ENCODE assay signal across 13 cellular contexts in the genomic region with DNA sequence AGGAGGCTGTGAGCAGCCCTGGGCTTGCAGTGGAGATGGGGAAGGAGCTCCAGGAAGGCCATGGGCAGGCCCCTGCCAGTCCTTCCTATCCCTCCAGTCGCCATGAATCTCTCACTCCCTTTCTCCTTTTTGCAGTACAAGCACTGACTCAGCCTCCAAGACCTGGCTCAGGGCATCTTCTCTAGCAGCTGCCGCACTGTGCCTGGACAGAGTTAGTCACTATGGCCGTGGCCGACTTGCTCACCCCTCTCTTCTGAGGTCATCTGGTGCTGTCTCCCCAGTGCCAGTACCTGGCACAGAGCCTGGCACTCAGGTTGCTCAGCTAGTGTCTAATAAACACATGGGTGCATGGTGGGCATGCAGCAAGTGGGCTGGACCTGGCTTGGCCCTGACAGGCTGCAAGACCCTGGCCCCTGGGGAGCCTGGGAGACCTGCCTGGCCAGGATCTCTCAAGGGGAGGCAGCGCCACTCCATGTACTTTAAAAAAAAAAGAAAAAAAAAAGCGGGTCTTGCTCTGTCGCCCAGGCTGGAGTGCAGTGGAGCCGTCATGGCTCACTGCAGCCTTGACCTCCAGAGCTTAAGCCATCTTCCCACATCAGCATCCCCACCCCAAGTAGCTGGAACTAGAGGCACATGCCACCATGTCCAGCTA. TPM values are rescaled to one million over a fixed set of nuclear protein-coding genes. Genes with fewer than 3 reads are reported as not detected.
A peak's percentile ranks its signal among the peaks of the same experiment; 100 is the strongest.
DNase-seq lines count a peak whose midpoint lies in the region; ATAC-seq and TF ChIP-seq lines count a peak whose summit lies in the region.
"Had no signal": no experiment of that assay in that cellular context is flagged by ENCODE, and none has a peak within 500 bp of the region (broad histone marks: within the 10 kb centered on the region; RNA-seq: fewer than 3 reads in every experiment).

No MANE protein-coding gene starts in this region.

- H3K9me3 Mint-ChIP-seq in nephron progenitor cell: no peaks in the 10 kb centered on the region
- H3K9me3 Mint-ChIP-seq: activated naive CD8-positive, alpha-beta T cell treated with anti-CD3 and anti-CD28 coated beads, Interleukin-2, amount 10 ng/mL, durations not matched to agents 7 days and 5 days had no signal

- H3K27me3 Mint-ChIP-seq in nephron progenitor cell (ENCODE audit: low read depth, poor library complexity): peaks cover 3% of the 10 kb centered on the region
- H3K27me3 Mint-ChIP-seq: activated naive CD8-positive, alpha-beta T cell treated with anti-CD3 and anti-CD28 coated beads, Interleukin-2, amount 10 ng/mL, durations not matched to agents 7 days and 5 days had no signal

- DNase-seq in AG20443 (ENCODE audit: low spot score) (peak; percentile 38), HK-2 (ENCODE audit: unreplicated experiment) (peak; percentile 57), amniotic epithelial cell (ENCODE audit: low read depth) (peak; percentile 33), nephron progenitor cell (no peak), left lobe of liver (ENCODE audit: low spot score) (no peak), DMS79 (lab: John Stamatoyannopoulos, UW) (no peak)
- DNase-seq: activated naive CD8-positive, alpha-beta T cell treated with anti-CD3 and anti-CD28 coated beads, Interleukin-2, amount 10 ng/mL, durations not matched to agents 7 days and 5 days; BE2C; midbrain; stimulated activated CD8-positive, alpha-beta memory T cell treated with anti-CD3 and anti-CD28 coated beads, Interleukin-4, amount 100 ng/mL, for 48 hours had no signal

- no peak for ATAC-seq in left lobe of liver
- no peak for ATAC-seq in GM19463 (IDR thresholded peaks at IDR 0.05; ENCODE audit: unreplicated experiment)
- ATAC-seq in GM21515 (IDR thresholded peaks at IDR 0.05; ENCODE audit: unreplicated experiment): no peak

- TF ChIP-seq CTCF in nephron progenitor cell (IDR thresholded peaks at IDR 0.05): no peak

- peak overlapping the region; percentile 90 for H3K27ac Mint-ChIP-seq in nephron progenitor cell
- H3K27ac Mint-ChIP-seq: progenitor cell of endocrine pancreas had no signal

- peaks cover 74% of the 10 kb centered on the region for H3K4me1 Mint-ChIP-seq in nephron progenitor cell

- H3K36me3 Mint-ChIP-seq in nephron progenitor cell (ENCODE audit: low read depth): no peaks in the 10 kb centered on the region
- H3K36me3 Mint-ChIP-seq: activated naive CD8-positive, alpha-beta T cell treated with anti-CD3 and anti-CD28 coated beads, Interleukin-2, amount 10 ng/mL, durations not matched to agents 7 days and 5 days had no signal

- H3K4me3 Mint-ChIP-seq in nephron progenitor cell: peak overlapping the region; percentile 20
- H3K4me3 Mint-ChIP-seq: activated naive CD8-positive, alpha-beta T cell treated with anti-CD3 and anti-CD28 coated beads, Interleukin-2, amount 10 ng/mL, durations not matched to agents 7 days and 5 days had no signal

RNA-seq across cellular contexts. Expression of a gene that starts 29.3 kb away (rescaled TPM):
- total RNA-seq in left lobe of liver: 18.6 TPM

RNA-seq across cellular contexts. Expression of a gene that starts 41.4 kb away (rescaled TPM):
- 9.5 TPM for total RNA-seq in left lobe of liver

RNA-seq across cellular contexts. Expression of a gene that starts 55.4 kb away (rescaled TPM):
- 4.4 TPM for total RNA-seq in left lobe of liver

Comparison
In these comparisons a context has a peak if more than half of its experiments do, and no peak if none do; other contexts are left out.
1. DNase-seq: peak in AG20443 (single experiment), HK-2 (single experiment) and amniotic epithelial cell (single experiment); none in nephron progenitor cell (single experiment), left lobe of liver (single experiment) and DMS79 (single experiment).